1 cellular context compared by ENCODE assay signal in genomic region chr7:128734777-128735342, GRCh38.
TF ChIP-seq lines count a peak whose summit lies in the region.

No MANE protein-coding gene starts in this region.

TF ChIP-seq in K562, 482 proteins besides CTCF, POLR2A, EP300 and RAD21 (continued from another document):
- no peak for TF ChIP-seq ZNF41 (CRISPR knock-in tag; conservative IDR thresholded peaks at IDR 0.05)
- 0 out of 2 replicates have a peak, but pooled peaks have one; percentile 13 for TF ChIP-seq EHMT2 (IDR thresholded peaks at IDR 0.05)
- no peak for TF ChIP-seq MIER1 (IDR thresholded peaks at IDR 0.05; ENCODE audit: low read depth)
- TF ChIP-seq FUS (optimal IDR thresholded peaks at IDR 0.05; ENCODE audit: low read depth, low read length): no peak
- no peak for TF ChIP-seq NONO (IDR thresholded peaks at IDR 0.05; ENCODE audit: low read depth in 2 of 2, low read length in 1 of 2)
- TF ChIP-seq HCFC1 (IDR thresholded peaks at IDR 0.05; ENCODE audit: low read depth, low read length): peak; percentile 86
- no peak for TF ChIP-seq ZNF23 (CRISPR knock-in tag; IDR thresholded peaks at IDR 0.05)
- no peak for TF ChIP-seq HMG20B (CRISPR knock-in tag; IDR thresholded peaks at IDR 0.05)
- TF ChIP-seq HEY1 (CRISPR knock-in tag; IDR thresholded peaks at IDR 0.05; ENCODE audit: borderline replicate concordance): no peak
- no peak for TF ChIP-seq TARDBP (IDR thresholded peaks at IDR 0.05)
